In genomic region chr4:156953951-156954350, GRCh38 we compare ENCODE assay signal across 17 cellular contexts. TPM values are rescaled to one million over a fixed set of nuclear protein-coding genes. Genes with fewer than 3 reads are reported as not detected.
DNase-seq lines count a peak whose midpoint lies in the region; ATAC-seq and TF ChIP-seq lines count a peak whose summit lies in the region.
"Had no signal": no experiment of that assay in that cellular context is flagged by ENCODE, and none has a peak within 500 bp of the region (broad histone marks: within the 10 kb centered on the region; RNA-seq: fewer than 3 reads in every experiment).

No MANE protein-coding gene starts in this region.

- H3K36me3 ChIP-seq in ACC112 (ENCODE audit: insufficient read depth, low read length) = no peaks in the 10 kb centered on the region; the same call in 1 of the 2 replicates

- peaks cover 3% of the 10 kb centered on the region for H3K9me3 Mint-ChIP-seq in progenitor cell of endocrine pancreas (ENCODE audit: low read depth)
- H3K9me3 Mint-ChIP-seq: H9 had no signal

- intact Hi-C loops in Right ventricle myocardium inferior (cut with DNase I) = no loop called here

- H3K4me1 ChIP-seq in ACC112 (ENCODE audit: control insufficient read depth, insufficient read depth, low read length, unreplicated experiment) = peaks cover 71% of the 10 kb centered on the region

- ATAC-seq in HG02938 (IDR thresholded peaks at IDR 0.05; ENCODE audit: unreplicated experiment) (no peak), Right ventricle myocardium inferior (no peak)
- ATAC-seq: A549 had no signal

- peaks cover 88% of the 10 kb centered on the region for H3K79me2 ChIP-seq in ACC112 (ENCODE audit: control insufficient read depth, insufficient read depth, low read length, unreplicated experiment)

- TF ChIP-seq CTCF in progenitor cell of endocrine pancreas (IDR thresholded peaks at IDR 0.05; ENCODE audit: unreplicated experiment) = no peak

- peaks cover 72% of the 10 kb centered on the region for H3K4me1 Mint-ChIP-seq in progenitor cell of endocrine pancreas (ENCODE audit: low read depth)
- H3K4me1 Mint-ChIP-seq: IgD-negative memory B cell had no signal

- no peaks in the 10 kb centered on the region for H3K27me3 ChIP-seq in ACC112 (ENCODE audit: insufficient read depth, low read length)

- peak overlapping the region; percentile 5; the same call in 1 of the 2 replicates for H3K4me3 ChIP-seq in ACC112 (ENCODE audit: low read depth, low read length)
- H3K4me3 ChIP-seq: A549 had no signal

- H3K36me3 Mint-ChIP-seq in progenitor cell of endocrine pancreas (ENCODE audit: insufficient read depth) = peaks cover 9% of the 10 kb centered on the region
- H3K36me3 Mint-ChIP-seq: IgD-negative memory B cell had no signal

- DNase-seq in NCI-H69 (lab: John Stamatoyannopoulos, UW) (peak; percentile 3), fibroblast of gingiva (ENCODE audit: low read depth) (peak; percentile 52), progenitor cell of endocrine pancreas (ENCODE audit: low spot score, unreplicated experiment) (no peak), NCI-H526 (lab: John Stamatoyannopoulos, UW) (no peak), NOMO-1 treated with dmso at 0.1 percent for 144 hours (lab: John Stamatoyannopoulos, UW; ENCODE audit: unreplicated experiment) (no peak), Right ventricle myocardium inferior (ENCODE audit: missing footprints) (no peak)
- DNase-seq: COR-L47, H9, NCI-H187 treated with DMSO at 0.1 percent for 48 hours, NCI-H345, NCI-H748 treated with DMSO at 0.1 percent for 48 hours had no signal

- H3K27me3 Mint-ChIP-seq in progenitor cell of endocrine pancreas = no peaks in the 10 kb centered on the region
- H3K27me3 Mint-ChIP-seq: IgD-negative memory B cell had no signal

- no peak overlapping the region for H3K4me3 Mint-ChIP-seq in progenitor cell of endocrine pancreas (ENCODE audit: low read depth)
- H3K4me3 Mint-ChIP-seq: H9, IgD-negative memory B cell had no signal

- no peak overlapping the region for H2AFZ ChIP-seq in ACC112 (ENCODE audit: low read length, unreplicated experiment)

- H3K27ac Mint-ChIP-seq in progenitor cell of endocrine pancreas = peak overlapping the region; percentile 22
- H3K27ac Mint-ChIP-seq: H9, IgD-negative memory B cell had no signal

- peak overlapping the region; percentile 8; the same call in 1 of the 2 replicates for H3K27ac ChIP-seq in ACC112 (ENCODE audit: low read depth, low read length)
- H3K27ac ChIP-seq: A549, C4-2B, RWPE1 had no signal

RNA-seq across cellular contexts. Expression of gene PDGFC, which starts 17.6 kb away (rescaled TPM):
- total RNA-seq in progenitor cell of endocrine pancreas (42.2 and 42.5 TPM in 2 replicates), Right ventricle myocardium inferior (12.6 TPM)

Comparison
In these comparisons a context has a peak if more than half of its experiments do, and no peak if none do; other contexts are left out.
1. DNase-seq: peak in NCI-H69 (single experiment) and fibroblast of gingiva (single experiment); none in progenitor cell of endocrine pancreas (single experiment), NCI-H526 (0 of 2), NOMO-1 treated with dmso at 0.1 percent for 144 hours (single experiment) and Right ventricle myocardium inferior (single experiment).